ENCODE assay signal across 1 cellular context in genomic region chr5:126600631-126601511, GRCh38.
A peak's percentile ranks its signal among the peaks of the same experiment; 100 is the strongest.
TF ChIP-seq lines count a peak whose summit lies in the region.

Gene PHAX, plus strand, starts transcription at chr5:126600947. Its CDS starts 16 bp downstream, at chr5:126600963.

TF ChIP-seq in HepG2, 621 proteins besides CTCF, POLR2A, EP300 and RAD21 (continued from another document):
- no peak for TF ChIP-seq SKI (IDR thresholded peaks at IDR 0.05; ENCODE audit: partially characterized antibody)
- TF ChIP-seq SP2 (CRISPR knock-in tag; IDR thresholded peaks at IDR 0.05) = no peak; the same call in 1 of the 2 replicates
- TF ChIP-seq NPAS2 (CRISPR knock-in tag; IDR thresholded peaks at IDR 0.05; ENCODE audit: borderline replicate concordance) = no peak
- TF ChIP-seq ZNF18 (CRISPR knock-in tag; IDR thresholded peaks at IDR 0.05; ENCODE audit: insufficient replicate concordance) = no peak
- TF ChIP-seq ZNF546 (CRISPR knock-in tag; conservative IDR thresholded peaks at IDR 0.05) = no peak
- TF ChIP-seq ZNF33A (CRISPR knock-in tag; IDR thresholded peaks at IDR 0.05; ENCODE audit: borderline replicate concordance) = no peak
- TF ChIP-seq SRSF4 (IDR thresholded peaks at IDR 0.05; ENCODE audit: low read depth, low read length, poor library complexity, severe bottlenecking) = no peak
- peak; percentile 97 for TF ChIP-seq HMGXB4 (CRISPR knock-in tag; IDR thresholded peaks at IDR 0.05; ENCODE audit: borderline replicate concordance in 1 of 2, low read depth in 1 of 2)
- peak; percentile 93 for TF ChIP-seq ZNF709 (CRISPR knock-in tag; IDR thresholded peaks at IDR 0.05)
- peak; percentile 67; the same call in 1 of the 2 replicates for TF ChIP-seq MYC (CRISPR knock-in tag; IDR thresholded peaks at IDR 0.05; ENCODE audit: borderline replicate concordance)
- no peak for TF ChIP-seq CSRNP2 (CRISPR knock-in tag; conservative IDR thresholded peaks at IDR 0.05; ENCODE audit: low read depth)
- no peak for TF ChIP-seq MBNL3 (CRISPR knock-in tag; conservative IDR thresholded peaks at IDR 0.05)
- TF ChIP-seq ZNF788 (CRISPR knock-in tag; IDR thresholded peaks at IDR 0.05; ENCODE audit: borderline replicate concordance) = peak; percentile 48; the same call in 1 of the 2 replicates
- peak; percentile 96 for TF ChIP-seq ZMYM4 (CRISPR knock-in tag; IDR thresholded peaks at IDR 0.05)
- TF ChIP-seq ZNF234 (CRISPR knock-in tag; conservative IDR thresholded peaks at IDR 0.05) = 0 out of 2 replicates have a peak, but pooled peaks have one; percentile 77
- no peak; the same call in 1 of the 2 replicates for TF ChIP-seq ZNF430 (CRISPR knock-in tag; IDR thresholded peaks at IDR 0.05)
- no peak for TF ChIP-seq TCF7L2 (IDR thresholded peaks at IDR 0.05; ENCODE audit: low read depth, low read length)
- TF ChIP-seq ATAD3A (CRISPR knock-in tag; IDR thresholded peaks at IDR 0.05) = no peak
- no peak for TF ChIP-seq KIAA2018 (CRISPR knock-in tag; IDR thresholded peaks at IDR 0.05; ENCODE audit: borderline replicate concordance)
- no peak for TF ChIP-seq TRIM24 (CRISPR knock-in tag; IDR thresholded peaks at IDR 0.05)
- TF ChIP-seq ZNF138 (CRISPR knock-in tag; IDR thresholded peaks at IDR 0.05; ENCODE audit: low read depth) = no peak
- no peak for TF ChIP-seq MYNN (CRISPR knock-in tag; IDR thresholded peaks at IDR 0.05; ENCODE audit: low read depth)
- no peak for TF ChIP-seq ZNF3 (CRISPR knock-in tag; IDR thresholded peaks at IDR 0.05)
- no peak; the same call in 1 of the 2 replicates for TF ChIP-seq RELA (CRISPR knock-in tag; IDR thresholded peaks at IDR 0.05)
- TF ChIP-seq SIN3B (IDR thresholded peaks at IDR 0.05; ENCODE audit: low read length) = peak; percentile 57; the same call in 1 of the 2 replicates
- TF ChIP-seq KDM5A (IDR thresholded peaks at IDR 0.05; ENCODE audit: borderline replicate concordance, low read length) = peak; percentile 95
- TF ChIP-seq CREM (IDR thresholded peaks at IDR 0.05) = no peak
- no peak for TF ChIP-seq CREM (CRISPR knock-in tag; IDR thresholded peaks at IDR 0.05)
- no peak for TF ChIP-seq NFKBIZ (CRISPR knock-in tag; IDR thresholded peaks at IDR 0.05)
- TF ChIP-seq ZNF652 (CRISPR knock-in tag; IDR thresholded peaks at IDR 0.05; ENCODE audit: borderline replicate concordance, low read depth) = no peak
- TF ChIP-seq ZNF704 (CRISPR knock-in tag; IDR thresholded peaks at IDR 0.05; ENCODE audit: borderline replicate concordance) = 0 out of 2 replicates have a peak, but pooled peaks have one; percentile 63
- peak; percentile 20; the same call in 1 of the 2 replicates for TF ChIP-seq MIER2 (CRISPR knock-in tag; IDR thresholded peaks at IDR 0.05)
- TF ChIP-seq TFDP1 (CRISPR knock-in tag; IDR thresholded peaks at IDR 0.05; ENCODE audit: borderline replicate concordance) = peak; percentile 74; the same call in 1 of the 2 replicates
- TF ChIP-seq ZBTB42 (CRISPR knock-in tag; IDR thresholded peaks at IDR 0.05) = no peak
- no peak for TF ChIP-seq TERF1 (CRISPR knock-in tag; IDR thresholded peaks at IDR 0.05)
- TF ChIP-seq SALL2 (CRISPR knock-in tag; IDR thresholded peaks at IDR 0.05) = 0 out of 2 replicates have a peak, but pooled peaks have one; percentile 48
- no peak for TF ChIP-seq EEA1 (CRISPR knock-in tag; IDR thresholded peaks at IDR 0.05; ENCODE audit: borderline replicate concordance)
- no peak for TF ChIP-seq ZNF343 (CRISPR knock-in tag; IDR thresholded peaks at IDR 0.05)
- TF ChIP-seq ZNF180 (CRISPR knock-in tag; IDR thresholded peaks at IDR 0.05; ENCODE audit: borderline replicate concordance, low read depth) = no peak
- TF ChIP-seq ZNF451 (CRISPR knock-in tag; IDR thresholded peaks at IDR 0.05) = no peak; the same call in 1 of the 2 replicates
- 0 out of 2 replicates have a peak, but pooled peaks have one; percentile 16 for TF ChIP-seq ZNF121 (CRISPR knock-in tag; IDR thresholded peaks at IDR 0.05)
- TF ChIP-seq ZNF589 (CRISPR knock-in tag; conservative IDR thresholded peaks at IDR 0.05) = peak; percentile 66; the same call in 1 of the 2 replicates
- no peak for TF ChIP-seq ZNF740 (CRISPR knock-in tag; IDR thresholded peaks at IDR 0.05)
- no peak for TF ChIP-seq ZNF317 (CRISPR knock-in tag; IDR thresholded peaks at IDR 0.05)
- peak; percentile 31; the same call in 1 of the 2 replicates for TF ChIP-seq CEBPG (CRISPR knock-in tag; IDR thresholded peaks at IDR 0.05)
